1 cellular context compared by ENCODE assay signal in the genomic region with DNA sequence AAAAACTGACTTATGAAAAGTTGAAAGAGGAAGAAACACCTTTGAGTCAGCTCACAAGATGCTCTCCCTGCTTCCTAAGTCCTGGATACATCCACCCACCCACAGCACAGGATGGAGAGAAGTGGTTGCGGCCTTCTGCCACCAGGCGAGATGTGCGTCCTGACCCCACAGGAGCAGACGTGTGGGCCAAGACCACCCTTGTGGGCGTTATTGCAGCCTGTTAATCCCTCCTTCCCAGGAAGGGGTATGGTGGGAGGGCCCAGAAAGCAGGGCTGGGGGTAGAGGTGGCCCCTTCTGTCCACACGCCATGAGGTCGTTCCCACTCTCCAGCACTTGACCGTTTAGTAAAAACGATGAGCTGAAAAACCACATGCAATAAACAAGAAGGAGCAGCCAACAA.
TF ChIP-seq lines count a peak whose summit lies in the region.

No MANE protein-coding gene starts in this region.

TF ChIP-seq in GM12878, 131 proteins besides CTCF, POLR2A, EP300 and RAD21:
- TF ChIP-seq CHD2 (IDR thresholded peaks at IDR 0.05; ENCODE audit: borderline replicate concordance, low read depth, low read length), result no peak
- TF ChIP-seq, protein P1, sequence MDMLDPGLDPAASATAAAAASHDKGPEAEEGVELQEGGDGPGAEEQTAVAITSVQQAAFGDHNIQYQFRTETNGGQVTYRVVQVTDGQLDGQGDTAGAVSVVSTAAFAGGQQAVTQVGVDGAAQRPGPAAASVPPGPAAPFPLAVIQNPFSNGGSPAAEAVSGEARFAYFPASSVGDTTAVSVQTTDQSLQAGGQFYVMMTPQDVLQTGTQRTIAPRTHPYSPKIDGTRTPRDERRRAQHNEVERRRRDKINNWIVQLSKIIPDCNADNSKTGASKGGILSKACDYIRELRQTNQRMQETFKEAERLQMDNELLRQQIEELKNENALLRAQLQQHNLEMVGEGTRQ (IDR thresholded peaks at IDR 0.05; ENCODE audit: borderline replicate concordance, low read depth, low read length), result no peak
- TF ChIP-seq YBX1 (IDR thresholded peaks at IDR 0.05), result no peak
- TF ChIP-seq TCF3 (IDR thresholded peaks at IDR 0.05; ENCODE audit: borderline replicate concordance, insufficient read depth, low read depth, low read length), result no peak
